Comparison of ENCODE assay signal across 17 cellular contexts in the genomic region with DNA sequence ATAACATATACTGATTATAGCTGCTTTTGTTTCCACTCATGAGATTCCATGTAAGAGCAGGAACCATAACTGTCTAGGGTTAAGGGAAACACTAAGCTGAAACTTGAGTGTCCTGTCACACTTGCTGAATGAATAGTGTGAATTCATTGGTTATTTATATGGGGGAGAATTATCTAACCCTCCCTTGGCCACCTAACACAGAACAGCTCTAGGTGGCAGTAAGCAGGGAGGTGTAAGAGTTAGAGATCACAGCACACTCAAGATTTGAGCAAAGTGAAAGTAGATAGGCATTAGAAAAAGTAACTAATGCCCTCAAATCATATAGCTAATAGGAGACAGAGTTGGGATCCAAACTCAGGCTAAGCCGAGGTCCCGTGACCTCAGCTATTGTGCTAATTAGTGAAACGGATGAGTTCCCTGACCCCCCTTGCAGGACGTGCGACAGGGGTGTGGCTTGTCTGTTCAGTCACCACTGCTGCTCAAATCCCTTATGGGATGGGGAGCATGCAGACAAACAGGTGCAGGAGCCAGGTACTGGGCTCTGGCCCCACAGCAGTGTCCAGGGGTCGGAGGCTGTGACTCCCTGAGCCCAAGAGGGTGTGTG. TPM values are rescaled to one million over a fixed set of nuclear protein-coding genes. Genes with fewer than 3 reads are reported as not detected.
DNase-seq lines count a peak whose midpoint lies in the region; ATAC-seq and TF ChIP-seq lines count a peak whose summit lies in the region.
"Had no signal": no experiment of that assay in that cellular context is flagged by ENCODE, and none has a peak within 500 bp of the region (broad histone marks: within the 10 kb centered on the region; RNA-seq: fewer than 3 reads in every experiment).

No MANE protein-coding gene starts in this region.

- H3K9ac ChIP-seq in HCT116 (ENCODE audit: low read length) = no peak overlapping the region
- H3K9ac ChIP-seq: BLaER1 treated with 17β-estradiol and CSF1 and Interleukin-3, amounts not matched to agents 10 nM and 100 nM had no signal

- no peaks in the 10 kb centered on the region for H3K36me3 Mint-ChIP-seq in WTC11
- no peaks in the 10 kb centered on the region for H3K36me3 Mint-ChIP-seq in stimulated activated effector memory CD8-positive, alpha-beta T cell treated with anti-CD3 and anti-CD28 coated beads, Interleukin-12 subunit alpha, Interleukin-12 subunit beta, amount 100 ng/mL, for 72 hours

- H3K27me3 ChIP-seq in HCT116 (ENCODE audit: insufficient read depth, low read length) (no peaks in the 10 kb centered on the region), gastrocnemius medialis (no peaks in the 10 kb centered on the region)
- H3K27me3 ChIP-seq: BLaER1 treated with 17β-estradiol and CSF1 and Interleukin-3, amounts not matched to agents 10 nM and 100 nM; esophagus squamous epithelium had no signal

- no peaks in the 10 kb centered on the region; the same call in 1 of the 2 replicates for H3K27me3 Mint-ChIP-seq in WTC11 (ENCODE audit: low read depth)

- no peak for DNase-seq in HCT116 (ENCODE audit: low read depth, low spot score)
- peak; percentile 25 for DNase-seq in WTC11 (ENCODE audit: low spot score)
- peak; percentile 20 for DNase-seq in kidney tubule cell (ENCODE audit: low spot score)
- DNase-seq in gastrocnemius medialis = no peak
- DNase-seq in stimulated activated effector memory CD8-positive, alpha-beta T cell treated with anti-CD3 and anti-CD28 coated beads, Interleukin-12 subunit alpha, Interleukin-12 subunit beta, amount 100 ng/mL, for 72 hours (ENCODE audit: low spot score in 2 of 2) = no peak
- no peak for DNase-seq in A172 (ENCODE audit: low spot score)
- no peak for DNase-seq in AML-193 (lab: John Stamatoyannopoulos, UW)
- DNase-seq: activated naive CD8-positive, alpha-beta T cell treated with anti-CD3 and anti-CD28 coated beads, Interleukin-2, amount 50 U/mL, for 24 hours; activated T-cell treated with anti-CD3 and anti-CD28 coated beads for 4 hours; DMS79 treated with DMSO at 0.1 percent for 48 hours; esophagus squamous epithelium; KBM-7; PC-9; substantia nigra had no signal

- H3K9me2 ChIP-seq in HCT116 (ENCODE audit: insufficient read depth) = no peaks in the 10 kb centered on the region; the same call in 1 of the 2 replicates

- no peaks in the 10 kb centered on the region for H3K9me3 ChIP-seq in HCT116 (ENCODE audit: control insufficient read depth in 1 of 2, insufficient read depth in 1 of 2, low read depth in 1 of 2, low read length in 2 of 2)
- H3K9me3 ChIP-seq in gastrocnemius medialis = no peaks in the 10 kb centered on the region
- H3K9me3 ChIP-seq: esophagus squamous epithelium had no signal

- in situ Hi-C loops in gastrocnemius medialis (cut with MboI; ENCODE audit: low sequenced_read_pairs in 4 of 4) = no loop called here

- no peak overlapping the region for H3K27ac Mint-ChIP-seq in WTC11
- H3K27ac Mint-ChIP-seq in stimulated activated effector memory CD8-positive, alpha-beta T cell treated with anti-CD3 and anti-CD28 coated beads, Interleukin-12 subunit alpha, Interleukin-12 subunit beta, amount 100 ng/mL, for 72 hours = no peak overlapping the region
- H3K27ac Mint-ChIP-seq: activated naive CD8-positive, alpha-beta T cell treated with anti-CD3 and anti-CD28 coated beads, Interleukin-2, amount 50 U/mL, for 24 hours had no signal

- ATAC-seq in HCT116 (peak; percentile 32; the same call in 1 of the 2 replicates), WTC11 (peak; percentile 70), gastrocnemius medialis (no peak), GM19455 (IDR thresholded peaks at IDR 0.05; ENCODE audit: unreplicated experiment) (no peak)
- ATAC-seq in stimulated activated effector memory CD8-positive, alpha-beta T cell treated with anti-CD3 and anti-CD28 coated beads, Interleukin-12 subunit alpha, Interleukin-12 subunit beta, amount 100 ng/mL, for 72 hours = no peak
- ATAC-seq: activated naive CD8-positive, alpha-beta T cell treated with anti-CD3 and anti-CD28 coated beads, Interleukin-2, amount 50 U/mL, for 24 hours had no signal

- peaks cover 29% of the 10 kb centered on the region for H3K4me1 Mint-ChIP-seq in WTC11
- H3K4me1 Mint-ChIP-seq in stimulated activated effector memory CD8-positive, alpha-beta T cell treated with anti-CD3 and anti-CD28 coated beads, Interleukin-12 subunit alpha, Interleukin-12 subunit beta, amount 100 ng/mL, for 72 hours = no peaks in the 10 kb centered on the region
- H3K4me1 Mint-ChIP-seq: activated naive CD8-positive, alpha-beta T cell treated with anti-CD3 and anti-CD28 coated beads, Interleukin-2, amount 50 U/mL, for 24 hours; central memory CD8-positive, alpha-beta T cell had no signal

- no peak overlapping the region; the same call in 1 of the 2 replicates for H3K4me3 Mint-ChIP-seq in WTC11
- H3K4me3 Mint-ChIP-seq in stimulated activated effector memory CD8-positive, alpha-beta T cell treated with anti-CD3 and anti-CD28 coated beads, Interleukin-12 subunit alpha, Interleukin-12 subunit beta, amount 100 ng/mL, for 72 hours = no peak overlapping the region
- H3K4me3 Mint-ChIP-seq: activated naive CD8-positive, alpha-beta T cell treated with anti-CD3 and anti-CD28 coated beads, Interleukin-2, amount 50 U/mL, for 24 hours; central memory CD8-positive, alpha-beta T cell had no signal

- intact Hi-C loops in HCT116 (cut with micrococcal nuclease) = no loop called here
- intact Hi-C loops in gastrocnemius medialis (cut with DNase I; ENCODE audit: low total_unique reads) = no loop called here

- CTCF ChIA-PET in HCT116 (lab: Charles Lee) (no interaction called here), WTC11 (lab: Charles Lee) (no interaction called here)

- BruUV-seq in HCT116 (replicated peaks; lab: Mats Ljungman, UMichigan) = no TSS peak

- H4K20me1 ChIP-seq in HCT116 (ENCODE audit: insufficient read depth) = no peaks in the 10 kb centered on the region
- H4K20me1 ChIP-seq: BLaER1 treated with 17β-estradiol and CSF1 and Interleukin-3, amounts not matched to agents 10 nM and 100 nM had no signal

- no peak overlapping the region for H2AFZ ChIP-seq in HCT116 (ENCODE audit: low read depth, low read length, poor library complexity, severe bottlenecking)
- H2AFZ ChIP-seq: PC-9 had no signal

- no peak for TF ChIP-seq CTCF in HCT116 (IDR thresholded peaks at IDR 0.05 in 2 of 3, conservative IDR thresholded peaks at IDR 0.05 in 1 of 3; ENCODE audit: borderline replicate concordance in 1 of 3, insufficient read depth in 1 of 3, low read depth in 2 of 3, low read length in 2 of 3)
- TF ChIP-seq CTCF in WTC11 (IDR thresholded peaks at IDR 0.05) = no peak
- no peak for TF ChIP-seq CTCF in gastrocnemius medialis (IDR thresholded peaks at IDR 0.05 in 4 of 5, conservative IDR thresholded peaks at IDR 0.05 in 1 of 5)

- POLR2A ChIA-PET in HCT116 (lab: Charles Lee) = no interaction called here
- POLR2A ChIA-PET in WTC11 (lab: Charles Lee) = no interaction called here

- TF ChIP-seq RAD21 in HCT116 (IDR thresholded peaks at IDR 0.05; ENCODE audit: low read depth) = no peak

- no peaks in the 10 kb centered on the region for H3K9me3 Mint-ChIP-seq in WTC11
- no peaks in the 10 kb centered on the region for H3K9me3 Mint-ChIP-seq in stimulated activated effector memory CD8-positive, alpha-beta T cell treated with anti-CD3 and anti-CD28 coated beads, Interleukin-12 subunit alpha, Interleukin-12 subunit beta, amount 100 ng/mL, for 72 hours
- H3K9me3 Mint-ChIP-seq: activated naive CD8-positive, alpha-beta T cell treated with anti-CD3 and anti-CD28 coated beads, Interleukin-2, amount 50 U/mL, for 24 hours; central memory CD8-positive, alpha-beta T cell had no signal

- no peak overlapping the region for H3K4me2 ChIP-seq in HCT116 (ENCODE audit: low read length)
- H3K4me2 ChIP-seq: BLaER1 treated with 17β-estradiol and CSF1 and Interleukin-3, amounts not matched to agents 10 nM and 100 nM; PC-9 had no signal

- H3K4me3 ChIP-seq in HCT116 (replicated peaks in 1 of 2; ENCODE audit: low read depth in 1 of 2, low read length in 2 of 2) (no peak overlapping the region), gastrocnemius medialis (peak overlapping the region; percentile 8 to 54 (median 28))
- H3K4me3 ChIP-seq: BLaER1 treated with 17β-estradiol and CSF1 and Interleukin-3, amounts not matched to agents 10 nM and 100 nM; PC-9 had no signal

- H3K4me1 ChIP-seq in HCT116 (ENCODE audit: control insufficient read depth in 1 of 2, insufficient read depth in 2 of 2, low read length in 2 of 2) = peaks cover 0 to 5% of the 10 kb centered on the region in 2 experiments; a peak in 1 of 4 replicates
- no peaks in the 10 kb centered on the region for H3K4me1 ChIP-seq in gastrocnemius medialis

- H3K36me3 ChIP-seq in HCT116 (ENCODE audit: control insufficient read depth in 1 of 2, insufficient read depth in 2 of 2, low read length in 2 of 2) (no peaks in the 10 kb centered on the region), gastrocnemius medialis (no peaks in the 10 kb centered on the region)
- H3K36me3 ChIP-seq: BLaER1 treated with 17β-estradiol and CSF1 and Interleukin-3, amounts not matched to agents 10 nM and 100 nM; esophagus squamous epithelium had no signal

- TF ChIP-seq POLR2A in HCT116 (IDR thresholded peaks at IDR 0.05; ENCODE audit: borderline replicate concordance, extremely low read depth, insufficient read depth, insufficient read length) (no peak), gastrocnemius medialis (IDR thresholded peaks at IDR 0.05) (no peak)

- H3K27ac ChIP-seq in HCT116 (ENCODE audit: low read depth, low read length) = no peak overlapping the region
- no peak overlapping the region for H3K27ac ChIP-seq in gastrocnemius medialis
- H3K27ac ChIP-seq: BLaER1 treated with 17β-estradiol and CSF1 and Interleukin-3, amounts not matched to agents 10 nM and 100 nM; esophagus squamous epithelium; PC-9 had no signal

- H3K79me2 ChIP-seq in HCT116 (ENCODE audit: insufficient read depth, low read length) = no peaks in the 10 kb centered on the region

- RAD21 ChIA-PET in HCT116 (lab: Charles Lee; ENCODE audit: low non-redundant PET in 1 of 2, low total read pairs in 2 of 2, uncharacterized antibody in 2 of 2, unreplicated experiment in 2 of 2) = no interaction called here

TF ChIP-seq in HCT116, 20 proteins besides CTCF, POLR2A, EP300 and RAD21 (continues in another document):
- TF ChIP-seq SIN3A (IDR thresholded peaks at IDR 0.05; ENCODE audit: low read depth) (no peak), SP1 (IDR thresholded peaks at IDR 0.05; ENCODE audit: low read depth) (no peak), SRF (IDR thresholded peaks at IDR 0.05; ENCODE audit: low read depth) (no peak)

TF ChIP-seq in WTC11, 78 proteins besides CTCF, POLR2A, EP300 and RAD21 (continues in another document):
- no peak for TF ChIP-seq IRF2 (CRISPR knock-in tag; IDR thresholded peaks at IDR 0.05; ENCODE audit: borderline replicate concordance, low read depth)
- no peak for TF ChIP-seq TP53 (CRISPR knock-in tag; IDR thresholded peaks at IDR 0.05)
- TF ChIP-seq NFYB (CRISPR knock-in tag; conservative IDR thresholded peaks at IDR 0.05; ENCODE audit: low read depth) = no peak

RNA-seq across cellular contexts. Expression of a gene that starts 27.7 kb away (rescaled TPM):
- total RNA-seq in HCT116 (2021; ENCODE audit: unreplicated experiment) (13.3 TPM), WTC11 (2021) (35.1 to 38.1 TPM (median 36.6 TPM) in 3 replicates), gastrocnemius medialis (1 to 10 TPM; 6.9 to 8.1 (median 7.8) TPM)
- 6.7 and 8.3 TPM in 2 replicates for polyA plus RNA-seq in HCT116 (2012)
- total RNA-seq in A172 (2014; rRNA removed; shearing (Covaris generic)) = 25.9 and 31.1 TPM in 2 replicates

RNA-seq across cellular contexts. Expression of a gene that starts 41.3 kb away (rescaled TPM):
- total RNA-seq in HCT116 (2021; ENCODE audit: unreplicated experiment) = 18.5 TPM
- polyA plus RNA-seq in HCT116 (2012) = 10.8 and 10.9 TPM in 2 replicates
- 9.5 to 11.3 TPM (median 10.9 TPM) in 3 replicates for total RNA-seq in WTC11 (2021)
- 10 to 100 TPM; 18.6 to 43.7 (median 33.7) TPM for total RNA-seq in gastrocnemius medialis
- total RNA-seq in A172 (2014; rRNA removed; shearing (Covaris generic)) = 21.8 and 32.1 TPM in 2 replicates

Comparison
In these comparisons a context has a peak if more than half of its experiments do, and no peak if none do; other contexts are left out.
1. ATAC-seq: peak in HCT116 (single experiment) and WTC11 (single experiment); none in gastrocnemius medialis (0 of 2), GM19455 (single experiment) and stimulated activated effector memory CD8-positive, alpha-beta T cell treated with anti-CD3 and anti-CD28 coated beads, Interleukin-12 subunit alpha, Interleukin-12 subunit beta, amount 100 ng/mL, for 72 hours (single experiment).
2. DNase-seq: peak in WTC11 (single experiment) and kidney tubule cell (single experiment); none in HCT116 (single experiment), gastrocnemius medialis (0 of 2), stimulated activated effector memory CD8-positive, alpha-beta T cell treated with anti-CD3 and anti-CD28 coated beads, Interleukin-12 subunit alpha, Interleukin-12 subunit beta, amount 100 ng/mL, for 72 hours (0 of 2), A172 (single experiment) and AML-193 (0 of 2).
3. H3K4me3 ChIP-seq: peak in gastrocnemius medialis (4 of 4); none in HCT116 (0 of 2).